1 cellular context compared by ENCODE assay signal in genomic region chr16:3637371-3637923, GRCh38.
TF ChIP-seq lines count a peak whose summit lies in the region.

No MANE protein-coding gene starts in this region.

TF ChIP-seq in GM12878, 131 proteins besides CTCF, POLR2A, EP300 and RAD21 (continued from another document):
- no peak for TF ChIP-seq BCL3 (IDR thresholded peaks at IDR 0.05; ENCODE audit: borderline replicate concordance, insufficient read depth, low read depth, low read length, poor library complexity, severe bottlenecking)
- no peak for TF ChIP-seq HCFC1 (IDR thresholded peaks at IDR 0.05; ENCODE audit: low read length)
- TF ChIP-seq ZNF687 (IDR thresholded peaks at IDR 0.05), result 0 out of 2 replicates have a peak, but pooled peaks have one; percentile 22
- TF ChIP-seq HDGF (IDR thresholded peaks at IDR 0.05), result no peak
- no peak; a peak in 1 of 4 replicates for TF ChIP-seq ETV6 (conservative IDR thresholded peaks at IDR 0.05 in 1 of 2, IDR thresholded peaks at IDR 0.05 in 1 of 2; ENCODE audit: borderline replicate concordance in 1 of 2, low read depth in 1 of 2)
- TF ChIP-seq ZNF217 (IDR thresholded peaks at IDR 0.05), result no peak
- TF ChIP-seq SREBF1 (IDR thresholded peaks at IDR 0.05; ENCODE audit: low read length), result no peak
